Comparison of ENCODE assay signal across 8 cellular contexts in genomic region chr2:42859006-42859552, GRCh38.
A peak's percentile ranks its signal among the peaks of the same experiment; 100 is the strongest.
DNase-seq lines count a peak whose midpoint lies in the region; ATAC-seq, FAIRE-seq and TF ChIP-seq lines count a peak whose summit lies in the region.

No MANE protein-coding gene starts in this region.

- peak; percentile 98 for TF ChIP-seq CTCF in KMS-11 (conservative IDR thresholded peaks at IDR 0.05; ENCODE audit: low read depth, low read length)

- no peaks in the 10 kb centered on the region for H4K20me1 ChIP-seq in KMS-11 (ENCODE audit: insufficient read depth)

- no peak overlapping the region for H2AFZ ChIP-seq in KMS-11 (ENCODE audit: low read depth)

- peak; percentile 69 for DNase-seq in EL
- DNase-seq in SHP77 (lab: John Stamatoyannopoulos, UW), result peak; percentile 34 to 45
- peak; percentile 67 for DNase-seq in germinal center (ENCODE audit: low spot score)
- peak; percentile 85 for DNase-seq in small intestine

- H3K4me1 Mint-ChIP-seq in activated T-helper 17 cell treated with anti-CD3 and anti-CD28 coated beads, Interleukin-2, amount 50 U/mL, for 72 hours, result no peaks in the 10 kb centered on the region

- FAIRE-seq in small intestine (lab: Jason Lieb, UNC), result no peak

- no peaks in the 10 kb centered on the region for H3K36me3 Mint-ChIP-seq in activated T-helper 17 cell treated with anti-CD3 and anti-CD28 coated beads, Interleukin-2, amount 50 U/mL, for 72 hours (ENCODE audit: low read depth)

- WGBS in small intestine, 3 donors, result 6 to 13% (median 9%) methylated on average over 2 of the region's 2 CpGs

- H3K9ac ChIP-seq in KMS-11, result no peak overlapping the region

- H3K27ac ChIP-seq in KMS-11 (no peak overlapping the region), small intestine (ENCODE audit: low read depth in 1 of 2, low read length in 1 of 2) (no peak overlapping the region)

- H3K9me3 Mint-ChIP-seq in activated T-helper 17 cell treated with anti-CD3 and anti-CD28 coated beads, Interleukin-2, amount 50 U/mL, for 72 hours, result no peaks in the 10 kb centered on the region

- H3K27ac Mint-ChIP-seq in activated T-helper 17 cell treated with anti-CD3 and anti-CD28 coated beads, Interleukin-2, amount 50 U/mL, for 72 hours, result no peak overlapping the region

- no peaks in the 10 kb centered on the region for H3K9me3 ChIP-seq in small intestine (ENCODE audit: control insufficient read depth, low read depth)

- no peaks in the 10 kb centered on the region for H3K27me3 ChIP-seq in KMS-11 (ENCODE audit: insufficient read depth, low read depth)
- no peaks in the 10 kb centered on the region for H3K27me3 ChIP-seq in small intestine (ENCODE audit: control insufficient read depth in 2 of 2, insufficient read depth in 2 of 2, low read length in 2 of 2)

- H3K4me1 ChIP-seq in KMS-11 (ENCODE audit: low read depth, poor library complexity, severe bottlenecking) (no peaks in the 10 kb centered on the region), small intestine (ENCODE audit: control insufficient read depth in 2 of 2, insufficient read depth in 1 of 2, low read depth in 1 of 2, low read length in 1 of 2) (no peaks in the 10 kb centered on the region)

- no peak overlapping the region for H3K4me2 ChIP-seq in KMS-11

- H3K4me3 ChIP-seq in KMS-11 (IDR thresholded peaks at IDR 0.05; ENCODE audit: insufficient read depth, low read depth, low read length) (no peak overlapping the region), small intestine (ENCODE audit: low read depth in 1 of 2, low read length in 2 of 2) (no peak overlapping the region)

- no peaks in the 10 kb centered on the region for H3K27me3 Mint-ChIP-seq in activated T-helper 17 cell treated with anti-CD3 and anti-CD28 coated beads, Interleukin-2, amount 50 U/mL, for 72 hours

- ATAC-seq in activated T-helper 17 cell treated with anti-CD3 and anti-CD28 coated beads, Interleukin-2, amount 50 U/mL, for 72 hours (replicated peaks), result peak; percentile 54
- no peak for ATAC-seq in GM18498 (IDR thresholded peaks at IDR 0.05; ENCODE audit: unreplicated experiment)
- ATAC-seq in GM21526 (IDR thresholded peaks at IDR 0.05; ENCODE audit: low FRiP score, unreplicated experiment), result no peak

- no peak overlapping the region for H3K4me3 Mint-ChIP-seq in activated T-helper 17 cell treated with anti-CD3 and anti-CD28 coated beads, Interleukin-2, amount 50 U/mL, for 72 hours

- H3K79me2 ChIP-seq in KMS-11 (ENCODE audit: insufficient read depth, low read depth), result no peaks in the 10 kb centered on the region

- H3K36me3 ChIP-seq in KMS-11 (ENCODE audit: insufficient read depth), result no peaks in the 10 kb centered on the region
- no peaks in the 10 kb centered on the region for H3K36me3 ChIP-seq in small intestine (ENCODE audit: control insufficient read depth in 2 of 2, insufficient read depth in 2 of 2, low read length in 2 of 2)
